In the genomic region with DNA sequence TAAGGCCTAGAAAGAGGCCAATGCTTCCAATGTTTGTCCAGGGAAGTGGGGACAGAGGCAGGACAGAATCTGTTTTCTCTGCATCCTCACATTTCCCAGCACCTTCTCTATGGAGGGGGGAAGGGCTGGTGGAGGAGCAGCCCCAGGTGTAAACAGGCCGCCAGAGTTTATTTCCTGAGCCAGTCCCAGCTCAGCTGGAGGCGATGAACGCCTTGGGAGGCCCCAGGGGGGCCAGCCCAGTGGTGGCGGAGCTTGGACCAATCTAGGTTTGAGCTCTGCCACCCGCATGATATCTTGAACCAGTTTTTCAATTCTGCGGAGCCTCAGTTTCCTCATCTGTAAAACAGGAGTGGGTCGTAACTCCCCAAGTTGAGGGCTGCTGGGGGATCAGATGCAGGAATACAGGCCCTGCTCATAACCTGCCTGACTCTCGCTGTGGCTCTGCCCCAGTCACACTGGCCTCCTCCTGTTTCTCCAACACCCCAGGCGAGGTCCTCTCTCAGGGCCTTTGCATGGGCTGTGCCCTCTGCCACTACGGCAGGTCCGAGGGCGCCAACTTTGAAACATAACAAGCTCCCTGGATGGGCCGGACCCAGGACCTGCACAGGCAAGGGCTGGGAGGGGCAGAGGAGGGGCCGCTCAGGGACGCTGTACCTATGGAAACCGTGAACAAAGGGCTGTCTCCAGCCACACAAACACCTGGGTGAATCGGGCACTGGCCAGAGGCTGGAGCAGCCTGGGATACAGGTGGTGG, we compare ENCODE assay signal across 8 cellular contexts. TPM values are rescaled to one million over a fixed set of nuclear protein-coding genes. Genes with fewer than 3 reads are reported as not detected.
DNase-seq lines count a peak whose midpoint lies in the region; ATAC-seq and TF ChIP-seq lines count a peak whose summit lies in the region.

No MANE protein-coding gene starts in this region.

- H3K36me3 ChIP-seq in BLaER1: peaks cover 17% of the 10 kb centered on the region; the same call in 1 of the 2 replicates
- peaks cover 0 to 6% (median 0%) of the 10 kb centered on the region in 3 experiments for H3K36me3 ChIP-seq in naive thymus-derived CD4-positive, alpha-beta T cell (ENCODE audit: control insufficient read depth in 2 of 3, insufficient read depth in 3 of 3, low read length in 3 of 3)

- H3K9me3 ChIP-seq in BLaER1: no peaks in the 10 kb centered on the region
- no peaks in the 10 kb centered on the region for H3K9me3 ChIP-seq in naive thymus-derived CD4-positive, alpha-beta T cell (ENCODE audit: control insufficient read depth in 2 of 3, low read length in 3 of 3)

- no peak for ATAC-seq in naive thymus-derived CD4-positive, alpha-beta T cell
- no peak for ATAC-seq in GM19455 (IDR thresholded peaks at IDR 0.05; ENCODE audit: unreplicated experiment)

- no peaks in the 10 kb centered on the region for H3K27me3 Mint-ChIP-seq in IgD-negative memory B cell
- H3K27me3 Mint-ChIP-seq in naive thymus-derived CD4-positive, alpha-beta T cell: no peaks in the 10 kb centered on the region

- H3K4me2 ChIP-seq in BLaER1: peak overlapping the region; percentile 97

- no peak for TF ChIP-seq CTCF in choroid plexus epithelial cell (conservative IDR thresholded peaks at IDR 0.05; ENCODE audit: low read depth, low read length)

- H3K4me3 ChIP-seq in BLaER1 (peak overlapping the region; percentile 89), choroid plexus epithelial cell (ENCODE audit: low read depth, low read length) (peak overlapping the region; percentile 84)
- H3K4me3 ChIP-seq in naive thymus-derived CD4-positive, alpha-beta T cell (ENCODE audit: low read length): peak overlapping the region; percentile 81

- peaks cover 1% of the 10 kb centered on the region for H3K36me3 Mint-ChIP-seq in IgD-negative memory B cell
- peaks cover 0 to 2% (median 0%) of the 10 kb centered on the region in 5 donors for H3K36me3 Mint-ChIP-seq in naive thymus-derived CD4-positive, alpha-beta T cell

- intact Hi-C loops in naive thymus-derived CD4-positive, alpha-beta T cell (cut with micrococcal nuclease): no loop called here

- H3K4me3 Mint-ChIP-seq in IgD-negative memory B cell: peak overlapping the region; percentile 92 to 99 (median 97)
- peak overlapping the region; percentile 90 to 99 (median 96) for H3K4me3 Mint-ChIP-seq in naive thymus-derived CD4-positive, alpha-beta T cell

- CTCF ChIA-PET in naive thymus-derived CD4-positive, alpha-beta T cell (lab: Charles Lee): interaction anchor here (0.6 to 0.7 kb wide), 2 partner anchors 99 to 186 kb away, joined by 3 to 4 read pairs; no protein-coding TSS in a partner anchor
- CTCF ChIA-PET in HEK293T (lab: Yijun Ruan, JAX): interaction anchor here (1.0 kb wide), 1 partner anchor 73 kb away, joined by 4 read pairs; no protein-coding TSS in a partner anchor

- H3K27me3 ChIP-seq in BLaER1: no peaks in the 10 kb centered on the region
- H3K27me3 ChIP-seq in naive thymus-derived CD4-positive, alpha-beta T cell (ENCODE audit: control insufficient read depth in 2 of 2, insufficient read depth in 2 of 2, low read length in 2 of 2): no peaks in the 10 kb centered on the region

- peaks cover 12 to 19% (median 17%) of the 10 kb centered on the region in 3 donors for H3K4me1 Mint-ChIP-seq in IgD-negative memory B cell
- H3K4me1 Mint-ChIP-seq in naive thymus-derived CD4-positive, alpha-beta T cell: peaks cover 15 to 43% (median 29%) of the 10 kb centered on the region in 7 donors

- DNase-seq in choroid plexus epithelial cell (ENCODE audit: low read depth) (no peak), GM19238 (ENCODE audit: insufficient read length, low spot score) (no peak), HuH-7.5 (ENCODE audit: low spot score) (no peak), HEK293T (ENCODE audit: extremely low spot score) (no peak)
- DNase-seq in naive thymus-derived CD4-positive, alpha-beta T cell: peak in 1 of 9 donors; percentile 12

- POLR2A ChIA-PET in naive thymus-derived CD4-positive, alpha-beta T cell (lab: Charles Lee): interaction anchor here (0.7 to 1.8 kb wide), 5 partner anchors 30 to 1263 kb away, joined by 3 to 5 read pairs (median 3); partner anchors contain the start of genes KDM4B, MYDGF and NDUFA11
- POLR2A ChIA-PET in HEK293T (lab: Yijun Ruan, JAX): no interaction called here

- H3K4me1 ChIP-seq in BLaER1: peaks cover 71% of the 10 kb centered on the region
- peaks cover 27 to 32% of the 10 kb centered on the region in 2 donors for H3K4me1 ChIP-seq in naive thymus-derived CD4-positive, alpha-beta T cell (ENCODE audit: control insufficient read depth in 2 of 2, insufficient read depth in 2 of 2, low read length in 2 of 2)

- peak overlapping the region in 1 of 3 donors; percentile 91 for H3K27ac Mint-ChIP-seq in IgD-negative memory B cell
- peak overlapping the region; percentile 52 to 96 (median 88) for H3K27ac Mint-ChIP-seq in naive thymus-derived CD4-positive, alpha-beta T cell

- peak overlapping the region; percentile 84 for H3K9ac ChIP-seq in BLaER1

- peak overlapping the region; percentile 83 for H3K27ac ChIP-seq in BLaER1
- peak overlapping the region; percentile 92 for H3K27ac ChIP-seq in naive thymus-derived CD4-positive, alpha-beta T cell (ENCODE audit: low read depth, low read length)

- no peaks in the 10 kb centered on the region for H3K9me3 Mint-ChIP-seq in IgD-negative memory B cell
- no peaks in the 10 kb centered on the region for H3K9me3 Mint-ChIP-seq in naive thymus-derived CD4-positive, alpha-beta T cell

- H4K20me1 ChIP-seq in BLaER1: no peaks in the 10 kb centered on the region

TF ChIP-seq in HEK293T, 16 proteins besides CTCF, POLR2A, EP300 and RAD21:
- TF ChIP-seq FOXM1 (IDR thresholded peaks at IDR 0.05; ENCODE audit: borderline replicate concordance) (no peak), ARNT (IDR thresholded peaks at IDR 0.05) (no peak), HDGF (IDR thresholded peaks at IDR 0.05; ENCODE audit: borderline replicate concordance) (no peak), TARDBP (IDR thresholded peaks at IDR 0.05) (no peak), FOXA1 (IDR thresholded peaks at IDR 0.05) (no peak), NFRKB (IDR thresholded peaks at IDR 0.05) (no peak)
TF ChIP-seq in HEK293T: peak in this region for 0.

RNA-seq across cellular contexts. Expression of gene TNFAIP8L1, which starts 1.1 kb away (rescaled TPM):
- polyA plus RNA-seq in IgD-negative memory B cell: 18.4 TPM
- total RNA-seq in naive thymus-derived CD4-positive, alpha-beta T cell: 10 to 100 TPM; 11.2 to 22.4 (median 20.6) TPM
- polyA plus RNA-seq in naive thymus-derived CD4-positive, alpha-beta T cell: 10 to 100 TPM in 1 of 2 donors, 1 to 10 TPM in 1; 8.0 to 20.5 TPM

RNA-seq across cellular contexts. Expression of gene MYDGF, which starts 29.7 kb away (rescaled TPM):
- polyA plus RNA-seq in IgD-negative memory B cell: 100 TPM
- total RNA-seq in naive thymus-derived CD4-positive, alpha-beta T cell: 10 to 100 TPM; 28.1 to 81.0 (median 32.1) TPM
- polyA plus RNA-seq in naive thymus-derived CD4-positive, alpha-beta T cell: 100 to 1,000 TPM; 101 to 105 TPM
